In genomic region chr4:70667710-70668535, GRCh38 we compare ENCODE assay signal across 1 cellular context.
TF ChIP-seq lines count a peak whose summit lies in the region.

No MANE protein-coding gene starts in this region.

TF ChIP-seq in SK-N-SH, 30 proteins besides CTCF, POLR2A, EP300 and RAD21 (continued from another document):
- no peak for TF ChIP-seq REST (IDR thresholded peaks at IDR 0.05; ENCODE audit: low read depth, low read length)
- no peak for TF ChIP-seq FOXM1 (IDR thresholded peaks at IDR 0.05; ENCODE audit: low read depth)
- TF ChIP-seq ZBTB33 (IDR thresholded peaks at IDR 0.05; ENCODE audit: borderline replicate concordance, low read depth) = no peak
- TF ChIP-seq CHD2 (IDR thresholded peaks at IDR 0.05; ENCODE audit: low read length, partially characterized antibody) = no peak
- no peak for TF ChIP-seq TCF12 (IDR thresholded peaks at IDR 0.05)
- no peak for TF ChIP-seq SIN3A (IDR thresholded peaks at IDR 0.05; ENCODE audit: borderline replicate concordance, low read depth, low read length)
- TF ChIP-seq RCOR1 (IDR thresholded peaks at IDR 0.05; ENCODE audit: low read length) = no peak
- TF ChIP-seq JUND (IDR thresholded peaks at IDR 0.05) = no peak
- no peak for TF ChIP-seq FOSL2 (IDR thresholded peaks at IDR 0.05; ENCODE audit: borderline replicate concordance, low read depth)
- TF ChIP-seq GATA2 (CRISPR knock-in tag; IDR thresholded peaks at IDR 0.05) = no peak
- no peak for TF ChIP-seq POLR2AphosphoS5 (IDR thresholded peaks at IDR 0.05; ENCODE audit: low read depth, low read length)
- no peak for TF ChIP-seq NFIC (IDR thresholded peaks at IDR 0.05; ENCODE audit: borderline replicate concordance)
- TF ChIP-seq RFX5 (IDR thresholded peaks at IDR 0.05; ENCODE audit: low read length) = no peak
- TF ChIP-seq GABPA (IDR thresholded peaks at IDR 0.05; ENCODE audit: low read depth) = no peak
- no peak for TF ChIP-seq TEAD4 (IDR thresholded peaks at IDR 0.05; ENCODE audit: borderline replicate concordance, insufficient read depth)
- TF ChIP-seq MAX (IDR thresholded peaks at IDR 0.05; ENCODE audit: low read depth) = no peak
- no peak for TF ChIP-seq EZH2phosphoT487 (IDR thresholded peaks at IDR 0.05; ENCODE audit: borderline replicate concordance, low read depth)
- TF ChIP-seq RXRA (IDR thresholded peaks at IDR 0.05; ENCODE audit: borderline replicate concordance, low read depth) = no peak
- TF ChIP-seq MXI1 (IDR thresholded peaks at IDR 0.05; ENCODE audit: low read depth, low read length) = no peak
